In genomic region chr15:77291107-77291506, GRCh38 we compare ENCODE assay signal across 10 cellular contexts.
"Had no signal": no experiment of that assay in that cellular context is flagged by ENCODE, and none has a peak within 500 bp of the region (broad histone marks: within the 10 kb centered on the region; RNA-seq: fewer than 3 reads in every experiment).

No MANE protein-coding gene starts in this region.

- H2AFZ ChIP-seq: GM23248, GM23338 had no signal

- FAIRE-seq: H1, H54 had no signal

- H3K9ac ChIP-seq: GM23248 had no signal

- H3K4me1 ChIP-seq: HAP-1 had no signal

- H3K4me3 ChIP-seq: GM23248, GM23338, HAP-1 had no signal

- H3K4me2 ChIP-seq: GM23338 had no signal

- H3K36me3 ChIP-seq: HAP-1 had no signal

- H3K9me3 ChIP-seq: HAP-1 had no signal

- DNase-seq: GM23248, GOT3, H7, H9, HCEC 1CT, HFFc6 had no signal

- H3K27ac ChIP-seq: GM23248 had no signal
